ENCODE assay signal across 23 cellular contexts in genomic region chr3:44047796-44048195, GRCh38.
"Had no signal": no experiment of that assay in that cellular context is flagged by ENCODE, and none has a peak within 500 bp of the region (broad histone marks: within the 10 kb centered on the region; RNA-seq: fewer than 3 reads in every experiment).

No MANE protein-coding gene starts in this region.

- H3K27me3 ChIP-seq: vagina had no signal

- H3K4me3 ChIP-seq: heart left ventricle, prostate gland, spleen, tibial artery, vagina had no signal

- H3K4me3 Mint-ChIP-seq: activated B cell treated with CpG ODN at 0.5 μM for 24 hours; activated naive CD8-positive, alpha-beta T cell treated with anti-CD3 and anti-CD28 coated beads for 36 hours; activated T-cell treated with anti-CD3 and anti-CD28 coated beads, Interleukin-2, amount 50 U/mL, for 4 hours; naive thymus-derived CD4-positive, alpha-beta T cell; neural crest cell; T-helper 1 cell treated with Interleukin-12 subunit alpha and Interleukin-12 subunit beta and Interleukin-4 antibody, amounts not matched to agents 30 μg/mL and 1 μg/mL, for 36 hours had no signal

- H3K4me1 ChIP-seq: prostate gland, tibial artery, vagina had no signal

- ATAC-seq: activated T-cell treated with anti-CD3 and anti-CD28 coated beads, Interleukin-2, amount 50 U/mL, for 4 hours; heart left ventricle; left cardiac atrium; naive thymus-derived CD4-positive, alpha-beta T cell had no signal

- H3K9me3 Mint-ChIP-seq: activated B cell treated with CpG ODN at 0.5 μM for 24 hours; activated naive CD8-positive, alpha-beta T cell treated with anti-CD3 and anti-CD28 coated beads for 36 hours; activated T-cell treated with anti-CD3 and anti-CD28 coated beads, Interleukin-2, amount 50 U/mL, for 4 hours; activated T-helper 2 cell treated with anti-CD3 and anti-CD28 coated beads, Interferon-gamma antibody, Interleukin-2, Interleukin-4, amounts not matched to agents 10 μg/mL and 5 μg/mL and 100 μg/mL, durations not matched to agents 14 hours and 24 hours and 36 hours; naive thymus-derived CD4-positive, alpha-beta T cell; neural crest cell; T-helper 1 cell treated with Interleukin-12 subunit alpha and Interleukin-12 subunit beta and Interleukin-4 antibody, amounts not matched to agents 30 μg/mL and 1 μg/mL, for 36 hours had no signal

- H3K36me3 ChIP-seq: heart left ventricle, prostate gland, spleen, tibial artery, vagina had no signal

- H3K27me3 Mint-ChIP-seq: activated B cell treated with CpG ODN at 0.5 μM for 24 hours had no signal

- DNase-seq: activated B cell treated with CpG ODN at 0.5 μM for 24 hours; activated CD4-positive, alpha-beta T cell treated with anti-CD3 and anti-CD28 coated beads for 4 hours; activated CD4-positive, alpha-beta T cell treated with anti-CD3 and anti-CD28 coated beads, Interleukin-2, amount 50 U/mL, for 48 hours; activated CD8-positive, alpha-beta memory T cell treated with anti-CD3 and anti-CD28 coated beads, Interleukin-2, amount 50 U/mL, for 48 hours; activated naive CD4-positive, alpha-beta T cell treated with Interleukin-2 at 50 U/mL for 16 hours; activated naive CD8-positive, alpha-beta T cell treated with anti-CD3 and anti-CD28 coated beads for 36 hours; activated T-cell treated with anti-CD3 and anti-CD28 coated beads, Interleukin-2, amount 50 U/mL, for 4 hours; heart left ventricle; left cardiac atrium; naive thymus-derived CD4-positive, alpha-beta T cell; spleen; stimulated activated CD4-positive, alpha-beta T cell treated with anti-CD3 and anti-CD28 coated beads, Interleukin-4, amount 100 ng/mL, for 1 hour; stimulated activated naive CD4-positive, alpha-beta T cell; T1000; tibial artery had no signal

- H3K36me3 Mint-ChIP-seq: activated naive CD8-positive, alpha-beta T cell treated with anti-CD3 and anti-CD28 coated beads for 36 hours had no signal

- FAIRE-seq: bronchial epithelial cell, islet of Langerhans had no signal

- H3K27ac ChIP-seq: epithelial cell of prostate, heart left ventricle, prostate gland, spleen, tibial artery, vagina had no signal

- H3K27ac Mint-ChIP-seq: activated naive CD8-positive, alpha-beta T cell treated with anti-CD3 and anti-CD28 coated beads for 36 hours; activated T-helper 2 cell treated with anti-CD3 and anti-CD28 coated beads, Interferon-gamma antibody, Interleukin-2, Interleukin-4, amounts not matched to agents 10 μg/mL and 5 μg/mL and 100 μg/mL, durations not matched to agents 14 hours and 24 hours and 36 hours; naive thymus-derived CD4-positive, alpha-beta T cell; T-helper 1 cell treated with Interleukin-12 subunit alpha and Interleukin-12 subunit beta and Interleukin-4 antibody, amounts not matched to agents 30 μg/mL and 1 μg/mL, for 36 hours had no signal

- H3K4me1 Mint-ChIP-seq: naive thymus-derived CD4-positive, alpha-beta T cell had no signal

- H3K9me3 ChIP-seq: heart left ventricle, prostate gland, spleen, tibial artery, vagina had no signal
